In genomic region chr5:59039296-59040006, GRCh38 we compare ENCODE assay signal across 8 cellular contexts.
A peak's percentile ranks its signal among the peaks of the same experiment; 100 is the strongest.
DNase-seq lines count a peak whose midpoint lies in the region; ATAC-seq and TF ChIP-seq lines count a peak whose summit lies in the region.

No MANE protein-coding gene starts in this region.

- H3K27me3 Mint-ChIP-seq in natural killer cell treated with Interleukin-12 subunit alpha and Interleukin-12 subunit beta and Interleukin-15 and Interleukin-18, amount 100 ng/mL, for 72 hours: no peaks in the 10 kb centered on the region

- peak; percentile 65 for ATAC-seq in HG03045 (IDR thresholded peaks at IDR 0.05; ENCODE audit: unreplicated experiment)
- ATAC-seq in natural killer cell treated with Interleukin-12 subunit alpha and Interleukin-12 subunit beta and Interleukin-15 and Interleukin-18, amount 100 ng/mL, for 72 hours: peak; percentile 91 to 93

- peaks cover 11% of the 10 kb centered on the region for H3K36me3 Mint-ChIP-seq in natural killer cell treated with Interleukin-12 subunit alpha and Interleukin-12 subunit beta and Interleukin-15 and Interleukin-18, amount 100 ng/mL, for 72 hours

- H3K4me1 Mint-ChIP-seq in natural killer cell treated with Interleukin-12 subunit alpha and Interleukin-12 subunit beta and Interleukin-15 and Interleukin-18, amount 100 ng/mL, for 72 hours (ENCODE audit: low read depth in 2 of 2): peaks cover 37 to 63% of the 10 kb centered on the region in 2 donors

- TF ChIP-seq CTCF in fibroblast of mammary gland (conservative IDR thresholded peaks at IDR 0.05; ENCODE audit: control insufficient read depth, insufficient read depth, low read depth, low read length): no peak

- peak; percentile 55 for DNase-seq in NCI-H82 (lab: John Stamatoyannopoulos, UW)
- no peak for DNase-seq in NCI-H82 treated with DMSO at 0.1 percent for 48 hours (lab: John Stamatoyannopoulos, UW; ENCODE audit: unreplicated experiment)
- DNase-seq in activated T-helper 1 cell treated with Interleukin-2 at 50 U/mL for 16 hours (ENCODE audit: low read depth): peak; percentile 86
- DNase-seq in fibroblast of mammary gland (ENCODE audit: low read depth): peak; percentile 75
- DNase-seq in natural killer cell treated with Interleukin-12 subunit alpha and Interleukin-12 subunit beta and Interleukin-15 and Interleukin-18, amount 100 ng/mL, for 72 hours (ENCODE audit: low spot score): peak; percentile 98
- DNase-seq in stimulated activated naive CD4-positive, alpha-beta T cell (lab: John Stamatoyannopoulos, UW): peak; percentile 84 to 97 (median 94)

- H3K4me3 ChIP-seq in fibroblast of mammary gland (ENCODE audit: control insufficient read depth, low read depth, low read length): peak overlapping the region; percentile 70

- H3K4me3 Mint-ChIP-seq in natural killer cell treated with Interleukin-12 subunit alpha and Interleukin-12 subunit beta and Interleukin-15 and Interleukin-18, amount 100 ng/mL, for 72 hours: peak overlapping the region; percentile 98

- peak overlapping the region; percentile 81 to 95 for H3K27ac Mint-ChIP-seq in natural killer cell treated with Interleukin-12 subunit alpha and Interleukin-12 subunit beta and Interleukin-15 and Interleukin-18, amount 100 ng/mL, for 72 hours

- H3K9me3 Mint-ChIP-seq in natural killer cell treated with Interleukin-12 subunit alpha and Interleukin-12 subunit beta and Interleukin-15 and Interleukin-18, amount 100 ng/mL, for 72 hours: no peaks in the 10 kb centered on the region

TF ChIP-seq in PFSK-1, 5 proteins besides CTCF, POLR2A, EP300 and RAD21:
- TF ChIP-seq TAF1 (IDR thresholded peaks at IDR 0.05; ENCODE audit: borderline replicate concordance, insufficient read depth, low read length) (peak; percentile 86; the same call in 1 of the 2 replicates), SIN3A (IDR thresholded peaks at IDR 0.05; ENCODE audit: borderline replicate concordance, insufficient read depth, low read length) (peak; percentile 93; the same call in 1 of the 2 replicates), POLR2AphosphoS5 (IDR thresholded peaks at IDR 0.05; ENCODE audit: low read depth, low read length) (peak; percentile 74), FOXP2 (optimal IDR thresholded peaks at IDR 0.05; ENCODE audit: borderline replicate concordance, extremely low read depth, extremely low read length, insufficient read depth) (peak; percentile 62), REST (IDR thresholded peaks at IDR 0.05; ENCODE audit: insufficient read depth in 1 of 2, low read depth in 2 of 2, low read length in 2 of 2) (no peak)
